8 cellular contexts compared by ENCODE assay signal in genomic region chr12:130031571-130032189, GRCh38.
DNase-seq lines count a peak whose midpoint lies in the region; ATAC-seq and TF ChIP-seq lines count a peak whose summit lies in the region.

No MANE protein-coding gene starts in this region.

- H3K4me1 ChIP-seq in mesendoderm (ENCODE audit: control insufficient read depth, low read depth, low read length) = no peaks in the 10 kb centered on the region

- H3K9me3 Mint-ChIP-seq in activated B cell treated with CpG ODN at 0.5 μM for 24 hours = no peaks in the 10 kb centered on the region

- H3K4me3 ChIP-seq in MG63 = no peak overlapping the region
- no peak overlapping the region for H3K4me3 ChIP-seq in mesendoderm (ENCODE audit: low read length)

- no peak overlapping the region for H2BK5ac ChIP-seq in mesendoderm (ENCODE audit: low read length)

- no peak overlapping the region for H2AK5ac ChIP-seq in mesendoderm (ENCODE audit: low read length)

- no peak overlapping the region for H3K4ac ChIP-seq in mesendoderm (ENCODE audit: low read depth, low read length)

- peaks cover 4% of the 10 kb centered on the region for H3K27me3 Mint-ChIP-seq in activated B cell treated with CpG ODN at 0.5 μM for 24 hours

- no peak overlapping the region for H3K27ac ChIP-seq in mesendoderm (ENCODE audit: low read depth, low read length)

- no peak overlapping the region for H2BK15ac ChIP-seq in mesendoderm (replicated peaks; ENCODE audit: low read depth)

- no peak overlapping the region for H3K27ac Mint-ChIP-seq in activated B cell treated with CpG ODN at 0.5 μM for 24 hours

- H3K9me3 ChIP-seq in MG63 = no peaks in the 10 kb centered on the region

- intact Hi-C loops in activated B cell treated with CpG ODN at 0.5 μM for 24 hours (cut with micrococcal nuclease) = loop anchor here (1.0 to 5.0 kb wide), 2 partner anchors 1387 to 1774 kb away; no protein-coding TSS in a partner anchor

- POLR2A ChIA-PET in activated B cell treated with CpG ODN at 0.5 μM for 24 hours (lab: Charles Lee) = no interaction called here

- H3K23ac ChIP-seq in mesendoderm (ENCODE audit: low read length) = no peak overlapping the region

- no peak overlapping the region for H3K56ac ChIP-seq in mesendoderm (ENCODE audit: low read length)

- no peak overlapping the region for H2BK120ac ChIP-seq in mesendoderm (ENCODE audit: low read depth, low read length)

- H3K4me3 Mint-ChIP-seq in activated B cell treated with CpG ODN at 0.5 μM for 24 hours = no peak overlapping the region

- CTCF ChIA-PET in activated B cell treated with CpG ODN at 0.5 μM for 24 hours (lab: Charles Lee) = interaction anchor here (0.7 kb wide), 2 partner anchors 716 to 1387 kb away, joined by 3 read pairs; no protein-coding TSS in a partner anchor

- no peak overlapping the region for H3K9ac ChIP-seq in mesendoderm (ENCODE audit: low read length)

- ATAC-seq in GM19328 (IDR thresholded peaks at IDR 0.05; ENCODE audit: unreplicated experiment) (peak; percentile 72), activated B cell treated with CpG ODN at 0.5 μM for 24 hours (ENCODE audit: low read depth) (no peak), HG03045 (IDR thresholded peaks at IDR 0.05; ENCODE audit: unreplicated experiment) (no peak)

- DNase-seq in CMK (ENCODE audit: low read depth) = peak; percentile 40
- peak; percentile 46 for DNase-seq in MG63
- peak; percentile 49 for DNase-seq in activated B cell treated with CpG ODN at 0.5 μM for 24 hours
- peak; percentile 15 for DNase-seq in cerebellum (ENCODE audit: low spot score)
- DNase-seq in mesendoderm = peak; percentile 84
- peak; percentile 36 to 38 for DNase-seq in stimulated activated CD8-positive, alpha-beta memory T cell treated with anti-CD3 and anti-CD28 coated beads, Interleukin-7, amount 100 ng/mL, for 48 hours (ENCODE audit: extremely low read depth in 1 of 2, low read depth in 1 of 2)

- no peaks in the 10 kb centered on the region for H3K36me3 ChIP-seq in MG63
- no peaks in the 10 kb centered on the region for H3K36me3 ChIP-seq in mesendoderm (ENCODE audit: control insufficient read depth, insufficient read depth, low read length)

- H3K18ac ChIP-seq in mesendoderm (ENCODE audit: low read length) = no peak overlapping the region

- peak; percentile 30 for TF ChIP-seq CTCF in activated B cell treated with CpG ODN at 0.5 μM for 24 hours (IDR thresholded peaks at IDR 0.05)

- H3K36me3 Mint-ChIP-seq in activated B cell treated with CpG ODN at 0.5 μM for 24 hours (ENCODE audit: low read depth) = no peaks in the 10 kb centered on the region

- no peak overlapping the region for H4K8ac ChIP-seq in mesendoderm (ENCODE audit: low read depth, low read length)

- H3K79me2 ChIP-seq in mesendoderm (ENCODE audit: control insufficient read depth, insufficient read depth, low read length) = no peaks in the 10 kb centered on the region

- no peaks in the 10 kb centered on the region for H3K79me1 ChIP-seq in mesendoderm (ENCODE audit: low read length)

- no CpG with 5 or more reads among the region's 12 CpGs for WGBS in mesendoderm (ENCODE audit: extremely low coverage, insufficient coverage, low lambda C conversion rate)

- no peak overlapping the region for H4K5ac ChIP-seq in mesendoderm (ENCODE audit: low read length)

- H3K27me3 ChIP-seq in MG63 = peaks cover 2% of the 10 kb centered on the region
- H3K27me3 ChIP-seq in mesendoderm (ENCODE audit: insufficient read depth, low read length, poor library complexity) = no peaks in the 10 kb centered on the region

- no peak overlapping the region for H3K4me2 ChIP-seq in mesendoderm (ENCODE audit: low read length)

- no peaks in the 10 kb centered on the region for H3K4me1 Mint-ChIP-seq in activated B cell treated with CpG ODN at 0.5 μM for 24 hours

Comparison
In these comparisons a context has a peak if more than half of its experiments do, and no peak if none do; other contexts are left out.
1. DNase-seq: peak in every context shown above with its lines; median percentile 84 in mesendoderm; 49 in activated B cell treated with CpG ODN at 0.5 μM for 24 hours; 46 in MG63; 40 in CMK; 37 in stimulated activated CD8-positive, alpha-beta memory T cell treated with anti-CD3 and anti-CD28 coated beads, Interleukin-7, amount 100 ng/mL, for 48 hours; 15 in cerebellum.